ENCODE assay signal across 16 cellular contexts in the genomic region with DNA sequence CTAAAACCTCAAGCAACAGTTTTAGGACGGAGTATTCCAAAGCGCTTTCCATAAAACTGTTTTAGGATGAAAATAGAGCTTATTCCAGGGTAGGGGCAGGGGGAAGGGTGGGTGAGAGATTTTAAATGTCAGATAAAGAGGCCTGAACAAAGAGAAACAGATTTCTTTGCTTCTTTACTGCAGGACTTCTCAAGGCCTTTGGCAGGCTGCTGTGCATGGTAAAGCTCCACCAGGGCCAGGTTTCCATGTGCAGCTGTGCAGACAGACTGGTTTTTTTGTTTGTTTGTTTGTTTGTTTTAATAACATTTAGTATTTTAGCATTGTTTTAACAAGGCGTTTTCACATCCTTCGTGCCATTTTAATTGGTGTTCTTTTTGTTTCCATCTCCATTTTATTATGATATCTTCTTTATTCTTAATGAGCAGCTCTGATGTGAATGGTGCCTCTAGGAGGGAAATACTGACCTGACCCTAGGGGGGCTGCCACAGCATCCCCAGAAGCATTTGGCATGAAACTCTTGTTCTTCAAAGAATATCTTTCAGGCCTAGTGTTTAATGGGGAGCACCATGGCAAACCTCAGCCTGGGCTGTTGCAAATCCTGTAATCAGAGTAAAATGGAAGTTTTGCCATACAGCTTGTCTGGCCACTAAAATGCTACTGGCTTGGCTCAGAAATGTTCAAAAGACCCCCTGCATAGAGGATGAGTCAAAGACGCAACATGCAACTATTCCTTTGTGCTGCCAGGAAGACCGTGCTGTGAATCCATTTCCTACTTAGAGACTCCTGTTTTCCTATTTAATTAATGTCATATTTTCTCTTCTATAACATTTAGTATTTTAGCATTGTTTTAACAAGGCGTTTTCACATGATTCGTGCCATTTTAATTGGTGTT. TPM values are rescaled to one million over a fixed set of nuclear protein-coding genes. Genes with fewer than 3 reads are reported as not detected.
A peak's percentile ranks its signal among the peaks of the same experiment; 100 is the strongest.
DNase-seq lines count a peak whose midpoint lies in the region; ATAC-seq and TF ChIP-seq lines count a peak whose summit lies in the region.
"Had no signal": no experiment of that assay in that cellular context is flagged by ENCODE, and none has a peak within 500 bp of the region (broad histone marks: within the 10 kb centered on the region; RNA-seq: fewer than 3 reads in every experiment).

No MANE protein-coding gene starts in this region.

- no peak overlapping the region for H3K23ac ChIP-seq in mesendoderm (ENCODE audit: low read length)

- TF ChIP-seq POLR2A in esophagus muscularis mucosa (IDR thresholded peaks at IDR 0.05; ENCODE audit: low read depth) = no peak

- DNase-seq in AG20443 (ENCODE audit: low spot score) (peak; percentile 30), SK-N-MC (ENCODE audit: low read depth, low spot score) (peak; percentile 26), esophagus muscularis mucosa (ENCODE audit: extremely low spot score) (peak; percentile 86), mesendoderm (peak; percentile 82), SKM-1 treated with dmso at 0.1 percent for 144 hours (lab: John Stamatoyannopoulos, UW; ENCODE audit: unreplicated experiment) (no peak), NCI-H2171 treated with DMSO at 0.1 percent for 48 hours (lab: John Stamatoyannopoulos, UW) (no peak), NCI-H1694 treated with DMSO at 0.1 percent for 48 hours (lab: John Stamatoyannopoulos, UW) (no peak)
- DNase-seq: activated naive CD4-positive, alpha-beta T cell treated with anti-CD3 and anti-CD28 coated beads, Interleukin-2, amount 50 U/mL, for 16 hours; head of caudate nucleus; Kasumi-1; NCI-H1417; pancreas; SHP77; stimulated activated naive B cell treated with anti-CD40 and anti-IgM and Interleukin-4, amounts not matched to agents 10 μg/mL and 1 μg/mL and 100 μg/mL, for 72 hours had no signal

- H4K5ac ChIP-seq in mesendoderm (ENCODE audit: low read length) = no peak overlapping the region

- H3K79me2 ChIP-seq in mesendoderm (ENCODE audit: control insufficient read depth, insufficient read depth, low read length) = no peaks in the 10 kb centered on the region

- no peak for TF ChIP-seq EP300 in esophagus muscularis mucosa (IDR thresholded peaks at IDR 0.05)

- H3K9ac ChIP-seq in SK-N-MC (ENCODE audit: insufficient read length) (no peak overlapping the region), mesendoderm (ENCODE audit: low read length) (no peak overlapping the region)

- no peak overlapping the region for H2AK5ac ChIP-seq in mesendoderm (ENCODE audit: low read length)

- H3K4ac ChIP-seq in mesendoderm (ENCODE audit: low read depth, low read length) = peak overlapping the region; percentile 75

- H3K4me1 ChIP-seq in esophagus muscularis mucosa (no peaks in the 10 kb centered on the region), mesendoderm (ENCODE audit: control insufficient read depth, low read depth, low read length) (peaks cover 19% of the 10 kb centered on the region)
- H3K4me1 ChIP-seq: pancreas had no signal

- no peak overlapping the region for H4K8ac ChIP-seq in mesendoderm (ENCODE audit: low read depth, low read length)

- peak overlapping the region; percentile 98 for H3K18ac ChIP-seq in mesendoderm (ENCODE audit: low read length)

- no peak overlapping the region for H3K27ac ChIP-seq in SK-N-MC
- no peak overlapping the region for H3K27ac ChIP-seq in esophagus muscularis mucosa (replicated peaks in 1 of 4)
- H3K27ac ChIP-seq in mesendoderm (ENCODE audit: low read depth, low read length) = peak overlapping the region; percentile 74
- H3K27ac ChIP-seq: pancreas had no signal

- H3K4me2 ChIP-seq in mesendoderm (ENCODE audit: low read length) = no peak overlapping the region

- H3K56ac ChIP-seq in mesendoderm (ENCODE audit: low read length) = peak overlapping the region; percentile 51

- no peaks in the 10 kb centered on the region for H3K9me3 ChIP-seq in SK-N-MC (ENCODE audit: low read depth, low read length)
- H3K9me3 ChIP-seq in esophagus muscularis mucosa = no peaks in the 10 kb centered on the region
- H3K9me3 ChIP-seq: pancreas had no signal

- ATAC-seq in GM19328 (IDR thresholded peaks at IDR 0.05; ENCODE audit: unreplicated experiment) = no peak
- ATAC-seq: pancreas; stimulated activated naive B cell treated with anti-CD40 and anti-IgM and Interleukin-4, amounts not matched to agents 10 μg/mL and 1 μg/mL and 100 μg/mL, for 72 hours had no signal

- intact Hi-C loops in esophagus muscularis mucosa (cut with DNase I) = no loop called here

- peaks cover 0 to 15% (median 0%) of the 10 kb centered on the region in 4 donors for H3K27me3 ChIP-seq in esophagus muscularis mucosa
- H3K27me3 ChIP-seq in mesendoderm (ENCODE audit: insufficient read depth, low read length, poor library complexity) = no peaks in the 10 kb centered on the region
- H3K27me3 ChIP-seq: pancreas had no signal

- H3K4me3 ChIP-seq in SK-N-MC (no peak overlapping the region), esophagus muscularis mucosa (no peak overlapping the region), mesendoderm (ENCODE audit: low read length) (no peak overlapping the region)
- H3K4me3 ChIP-seq: pancreas had no signal

- peak overlapping the region; percentile 67 for H2BK15ac ChIP-seq in mesendoderm (replicated peaks; ENCODE audit: low read depth)

- no peaks in the 10 kb centered on the region for H3K79me1 ChIP-seq in mesendoderm (ENCODE audit: low read length)

- no peaks in the 10 kb centered on the region for H3K36me3 ChIP-seq in SK-N-MC (ENCODE audit: insufficient read depth, low read length)
- no peaks in the 10 kb centered on the region for H3K36me3 ChIP-seq in esophagus muscularis mucosa
- no peaks in the 10 kb centered on the region for H3K36me3 ChIP-seq in mesendoderm (ENCODE audit: control insufficient read depth, insufficient read depth, low read length)
- H3K36me3 ChIP-seq: pancreas had no signal

- peak overlapping the region; percentile 80 for H2BK120ac ChIP-seq in mesendoderm (ENCODE audit: low read depth, low read length)

- H2BK5ac ChIP-seq in mesendoderm (ENCODE audit: low read length) = no peak overlapping the region

- 78% methylated on average over 8 of the region's 8 CpGs for WGBS in esophagus muscularis mucosa
- no CpG with 5 or more reads among the region's 8 CpGs for WGBS in mesendoderm (ENCODE audit: extremely low coverage, insufficient coverage, low lambda C conversion rate)

- no peak for TF ChIP-seq CTCF in esophagus muscularis mucosa (IDR thresholded peaks at IDR 0.05)

RNA-seq across cellular contexts. Expression of gene HECW1, which starts 26.5 kb away (rescaled TPM):
- total RNA-seq in esophagus muscularis mucosa = under 1 TPM; 0.06 to 0.99 (median 0.27) TPM
- polyA plus RNA-seq in mesendoderm (2013, experiment 1 of 2) = 2.2 TPM
- polyA plus RNA-seq in mesendoderm (2013, experiment 2 of 2) = 1.5 TPM
- total RNA-seq: cardiac septum had no signal

Comparison
In these comparisons a context has a peak if more than half of its experiments do, and no peak if none do; other contexts are left out.
1. DNase-seq: peak in AG20443 (single experiment), SK-N-MC (single experiment), esophagus muscularis mucosa (single experiment) and mesendoderm (single experiment); none in SKM-1 treated with dmso at 0.1 percent for 144 hours (single experiment), NCI-H2171 treated with DMSO at 0.1 percent for 48 hours (single experiment) and NCI-H1694 treated with DMSO at 0.1 percent for 48 hours (single experiment).